Comparison of ENCODE assay signal across 25 cellular contexts in the genomic region with DNA sequence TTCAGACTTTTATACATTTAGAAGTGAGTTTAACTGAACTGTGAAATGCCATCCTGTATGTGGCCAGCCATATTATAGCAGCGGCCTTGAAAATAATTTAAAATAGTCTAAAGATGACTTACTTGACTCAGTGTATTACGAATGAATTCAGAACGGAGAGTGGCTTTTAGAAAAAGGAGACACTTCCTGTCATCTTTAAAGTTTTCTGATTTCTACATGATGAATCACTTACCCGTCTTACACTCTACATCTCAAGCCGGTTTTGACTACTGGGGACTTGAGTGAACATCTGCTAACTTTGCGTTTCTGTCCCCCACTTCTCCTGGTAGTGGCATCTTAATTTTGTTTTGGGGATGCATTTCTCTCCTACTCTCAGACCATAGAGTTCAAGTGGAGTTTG.
"Had no signal": no experiment of that assay in that cellular context is flagged by ENCODE, and none has a peak within 500 bp of the region (broad histone marks: within the 10 kb centered on the region; RNA-seq: fewer than 3 reads in every experiment).

No MANE protein-coding gene starts in this region.

- H2AFZ ChIP-seq: neural progenitor cell, parathyroid adenoma had no signal

- H3K79me2 ChIP-seq: parathyroid adenoma had no signal

- H3K4me3 ChIP-seq: ascending aorta, breast epithelium, left ventricle myocardium inferior, lung, neural progenitor cell, psoas muscle, tibial nerve had no signal

- H3K4me1 ChIP-seq: ascending aorta, breast epithelium, left ventricle myocardium inferior, neural progenitor cell, psoas muscle, tibial nerve had no signal

- H3K27ac Mint-ChIP-seq: activated naive CD4-positive, alpha-beta T cell treated with anti-CD3 and anti-CD28 coated beads for 36 hours; activated naive CD8-positive, alpha-beta T cell treated with anti-CD3 and anti-CD28 coated beads, Interleukin-2, amount 10 ng/mL, durations not matched to agents 7 days and 5 days; activated T-cell treated with anti-CD3 and anti-CD28 coated beads, Interleukin-2, amount 50 U/mL, for 72 hours; dendritic cell treated with granulocyte-macrophage colony-stimulating factor and Interleukin-4, amounts not matched to agents 40 ng/mL and 50 ng/mL, for 4 days; endodermal cell; natural killer cell; neural progenitor cell; T-helper 2 cell treated with Interferon-gamma antibody and Interleukin-4, amounts not matched to agents 5 μg/mL and 100 μg/mL, for 36 hours had no signal

- H3K27ac ChIP-seq: ascending aorta, breast epithelium, left ventricle myocardium inferior, neural progenitor cell, parathyroid adenoma, psoas muscle, tibial nerve had no signal

- H3K27me3 ChIP-seq: ascending aorta, breast epithelium, neural progenitor cell, tibial nerve had no signal

- DNase-seq: activated CD4-positive, alpha-beta T cell treated with anti-CD3 and anti-CD28 coated beads for 4 hours; activated CD4-positive, alpha-beta T cell treated with anti-CD3 and anti-CD28 coated beads, Interleukin-2, amount 50 U/mL, for 4 hours; activated effector memory CD4-positive, alpha-beta T cell treated with Interleukin-2 at 50 U/mL for 16 hours; activated naive CD4-positive, alpha-beta T cell treated with anti-CD3 and anti-CD28 coated beads for 36 hours; activated naive CD8-positive, alpha-beta T cell treated with anti-CD3 and anti-CD28 coated beads, Interleukin-2, amount 10 ng/mL, durations not matched to agents 7 days and 5 days; activated T-cell treated with anti-CD3 and anti-CD28 coated beads for 4 hours; activated T-cell treated with anti-CD3 and anti-CD28 coated beads, Interleukin-2, amount 50 U/mL, for 72 hours; central memory CD4-positive, alpha-beta T cell; endodermal cell; left ventricle myocardium inferior; mesendoderm; natural killer cell; occipital lobe; psoas muscle; stimulated activated CD4-positive, alpha-beta T cell treated with anti-CD3 and anti-CD28 coated beads, Interleukin-2, amount 100 ng/mL, for 48 hours; stimulated activated naive CD4-positive, alpha-beta T cell treated with Interleukin-2 at 50 U/mL for 16 hours had no signal

- H3K27me3 Mint-ChIP-seq: activated naive CD8-positive, alpha-beta T cell treated with anti-CD3 and anti-CD28 coated beads, Interleukin-2, amount 10 ng/mL, durations not matched to agents 7 days and 5 days; dendritic cell treated with granulocyte-macrophage colony-stimulating factor and Interleukin-4, amounts not matched to agents 40 ng/mL and 50 ng/mL, for 4 days had no signal

- H3K9me3 Mint-ChIP-seq: dendritic cell treated with granulocyte-macrophage colony-stimulating factor and Interleukin-4, amounts not matched to agents 40 ng/mL and 50 ng/mL, for 4 days had no signal

- H3K9ac ChIP-seq: neural progenitor cell, parathyroid adenoma had no signal

- H3K9me3 ChIP-seq: ascending aorta, breast epithelium, left ventricle myocardium inferior, psoas muscle, tibial nerve had no signal

- H3K4me3 Mint-ChIP-seq: activated naive CD4-positive, alpha-beta T cell treated with anti-CD3 and anti-CD28 coated beads for 36 hours; activated naive CD8-positive, alpha-beta T cell treated with anti-CD3 and anti-CD28 coated beads, Interleukin-2, amount 10 ng/mL, durations not matched to agents 7 days and 5 days; activated T-cell treated with anti-CD3 and anti-CD28 coated beads, Interleukin-2, amount 50 U/mL, for 72 hours; dendritic cell treated with granulocyte-macrophage colony-stimulating factor and Interleukin-4, amounts not matched to agents 40 ng/mL and 50 ng/mL, for 4 days; endodermal cell; natural killer cell; neural progenitor cell; T-helper 2 cell treated with Interferon-gamma antibody and Interleukin-4, amounts not matched to agents 5 μg/mL and 100 μg/mL, for 36 hours had no signal

- H3K36me3 Mint-ChIP-seq: activated naive CD8-positive, alpha-beta T cell treated with anti-CD3 and anti-CD28 coated beads, Interleukin-2, amount 10 ng/mL, durations not matched to agents 7 days and 5 days; natural killer cell; neural progenitor cell had no signal

- ATAC-seq: activated T-cell treated with anti-CD3 and anti-CD28 coated beads, Interleukin-2, amount 50 U/mL, for 72 hours; esophagus mucosa; natural killer cell; psoas muscle had no signal

- H3K4me1 Mint-ChIP-seq: activated naive CD8-positive, alpha-beta T cell treated with anti-CD3 and anti-CD28 coated beads, Interleukin-2, amount 10 ng/mL, durations not matched to agents 7 days and 5 days; natural killer cell had no signal

- H3K4me2 ChIP-seq: neural progenitor cell had no signal

- H3K36me3 ChIP-seq: ascending aorta, breast epithelium, left ventricle myocardium inferior, neural progenitor cell, tibial nerve had no signal
